ENCODE assay signal across 16 cellular contexts in the genomic region with DNA sequence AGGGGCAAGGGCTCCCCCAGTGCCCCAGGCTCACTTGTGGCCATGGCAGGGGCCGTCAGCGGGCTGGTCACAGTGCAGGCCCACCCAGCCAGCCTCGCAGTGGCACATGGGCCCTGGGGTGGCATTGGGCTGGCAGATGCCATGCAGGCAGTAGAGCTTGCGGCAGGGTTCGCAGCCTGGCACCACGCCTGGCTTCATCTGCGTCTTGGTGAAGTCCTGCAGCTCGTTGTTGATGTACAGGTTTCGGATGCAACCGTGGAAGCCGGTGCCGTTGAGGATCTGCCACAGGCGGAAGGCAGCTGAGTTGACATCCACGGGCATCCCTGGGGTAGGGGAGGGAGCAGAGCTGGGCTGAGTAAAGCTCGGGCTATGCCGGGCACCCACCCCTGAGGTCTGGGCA.
DNase-seq lines count a peak whose midpoint lies in the region; ATAC-seq and TF ChIP-seq lines count a peak whose summit lies in the region.
"Had no signal": no experiment of that assay in that cellular context is flagged by ENCODE, and none has a peak within 500 bp of the region (broad histone marks: within the 10 kb centered on the region; RNA-seq: fewer than 3 reads in every experiment).

No MANE protein-coding gene starts in this region.

- H3K27me3 ChIP-seq in aorta (ENCODE audit: control insufficient read depth in 1 of 2, insufficient read depth in 2 of 2, low read length in 1 of 2), result no peaks in the 10 kb centered on the region
- H3K27me3 ChIP-seq in smooth muscle cell (ENCODE audit: low read depth), result no peaks in the 10 kb centered on the region
- H3K27me3 ChIP-seq: BLaER1 had no signal

- H3K4me3 ChIP-seq in aorta (ENCODE audit: low read length in 2 of 2) (no peak overlapping the region), smooth muscle cell (no peak overlapping the region)
- H3K4me3 ChIP-seq: BLaER1 had no signal

- ATAC-seq in aorta (ENCODE audit: low FRiP score) (no peak), left colon (no peak), GM18511 (IDR thresholded peaks at IDR 0.05; ENCODE audit: unreplicated experiment) (no peak)
- ATAC-seq: HepG2 had no signal

- no peak overlapping the region for H2AFZ ChIP-seq in smooth muscle cell (ENCODE audit: low read depth)

- no peak overlapping the region for H3K27ac ChIP-seq in aorta (ENCODE audit: low read depth in 1 of 2, low read length in 2 of 2)
- no peak overlapping the region for H3K27ac ChIP-seq in smooth muscle cell (ENCODE audit: low read depth)
- H3K27ac ChIP-seq: BLaER1 had no signal

- no peaks in the 10 kb centered on the region for H3F3A ChIP-seq in smooth muscle cell (ENCODE audit: low read depth)

- no peak overlapping the region for H3K4me2 ChIP-seq in smooth muscle cell
- H3K4me2 ChIP-seq: BLaER1 had no signal

- no peaks in the 10 kb centered on the region for H4K20me1 ChIP-seq in smooth muscle cell (ENCODE audit: low read depth)
- H4K20me1 ChIP-seq: BLaER1 had no signal

- TF ChIP-seq CTCF in GM13977 (IDR thresholded peaks at IDR 0.05; ENCODE audit: extremely low read depth, insufficient read depth, missing control alignments) (no peak), smooth muscle cell (IDR thresholded peaks at IDR 0.05; ENCODE audit: borderline replicate concordance, insufficient read depth, poor library complexity, severe bottlenecking) (no peak)

- H3K4me1 ChIP-seq in aorta (ENCODE audit: control insufficient read depth in 1 of 2, insufficient read depth in 2 of 2, low read length in 2 of 2), result no peaks in the 10 kb centered on the region
- H3K4me1 ChIP-seq in smooth muscle cell (ENCODE audit: low read depth), result no peaks in the 10 kb centered on the region
- H3K4me1 ChIP-seq: BLaER1 had no signal

- H3K36me3 ChIP-seq in aorta (ENCODE audit: control insufficient read depth in 1 of 2, insufficient read depth in 2 of 2, low read length in 1 of 2) (no peaks in the 10 kb centered on the region), smooth muscle cell (ENCODE audit: low read depth) (no peaks in the 10 kb centered on the region)
- H3K36me3 ChIP-seq: BLaER1 had no signal

- no peak overlapping the region for H3K9ac ChIP-seq in smooth muscle cell (ENCODE audit: low read depth)
- H3K9ac ChIP-seq: BLaER1 had no signal

- in situ Hi-C loops in GM13977 (cut with MboI; ENCODE audit: low pct_unique_long_range_greater_than_20kb, low sequenced_read_pairs, unreplicated experiment), result no loop called here

- H3K9me3 ChIP-seq in aorta (ENCODE audit: control insufficient read depth, low read length), result no peaks in the 10 kb centered on the region
- no peaks in the 10 kb centered on the region for H3K9me3 ChIP-seq in smooth muscle cell (replicated peaks; ENCODE audit: low read depth)

- 94 to 96% methylated on average over 16 of the region's 16 CpGs for WGBS in aorta, 2 donors
- 97% methylated on average over 16 of the region's 16 CpGs for WGBS in smooth muscle cell (ENCODE audit: low lambda C conversion rate)

- intact Hi-C loops in posterior vena cava (cut with DNase I) (no loop called here), aorta (cut with DNase I) (no loop called here), left colon (cut with DNase I, micrococcal nuclease) (no loop called here)

- peak; percentile 21 for DNase-seq in GM13977 (ENCODE audit: low spot score)
- peak; percentile 9 for DNase-seq in cerebellar cortex (ENCODE audit: low spot score)
- DNase-seq in islet precursor cell, result peak; percentile 47
- peak; percentile 75 for DNase-seq in posterior vena cava (ENCODE audit: low spot score)
- DNase-seq in aorta, result no peak
- DNase-seq in left colon, result no peak
- no peak for DNase-seq in smooth muscle cell (lab: John Stamatoyannopoulos, UW; ENCODE audit: unreplicated experiment)
- DNase-seq: 8988T; CD4-positive, alpha-beta memory T cell; DMS79 treated with DMSO at 0.1 percent for 48 hours; GF-D8; GOT3; H9 had no signal

- no peaks in the 10 kb centered on the region for H3K79me2 ChIP-seq in smooth muscle cell (ENCODE audit: low read depth)

Comparison
In these comparisons a context has a peak if more than half of its experiments do, and no peak if none do; other contexts are left out.
1. DNase-seq: peak in GM13977 (single experiment), cerebellar cortex (single experiment), islet precursor cell (single experiment) and posterior vena cava (single experiment); none in aorta (0 of 2), left colon (0 of 2) and smooth muscle cell (single experiment).